9 cellular contexts compared by ENCODE assay signal in genomic region chr13:38763446-38764381, GRCh38.
DNase-seq lines count a peak whose midpoint lies in the region; ATAC-seq and TF ChIP-seq lines count a peak whose summit lies in the region.
"Had no signal": no experiment of that assay in that cellular context is flagged by ENCODE, and none has a peak within 500 bp of the region (broad histone marks: within the 10 kb centered on the region; RNA-seq: fewer than 3 reads in every experiment).

No MANE protein-coding gene starts in this region.

- no peaks in the 10 kb centered on the region for H3K79me1 ChIP-seq in neuronal stem cell (ENCODE audit: low read depth, low read length)

- no CpG with 5 or more reads among the region's 7 CpGs for WGBS in neuronal stem cell (ENCODE audit: extremely low coverage in 2 of 2, insufficient read length in 2 of 2, insufficient replicate concordance in 1 of 2), 2 donors

- peak overlapping the region; percentile 53 for H3K27ac ChIP-seq in neuronal stem cell (replicated peaks; ENCODE audit: low read length)

- no peak overlapping the region for H2BK120ac ChIP-seq in neuronal stem cell (ENCODE audit: low read depth, low read length)

- DNase-seq in Caco-2 (peak; percentile 57 to 70), H7 (peak; percentile 37), NT2/D1 (ENCODE audit: low read depth, low spot score) (peak; percentile 22), epithelial cell of esophagus (ENCODE audit: low read depth) (peak; percentile 55), neuronal stem cell (ENCODE audit: low spot score) (peak; percentile 61)
- DNase-seq in effector CD8-positive, alpha-beta T cell (lab: John Stamatoyannopoulos, UW): no peak
- no peak for DNase-seq in activated T-cell treated with anti-CD3 and anti-CD28 coated beads, Interleukin-2, amount 50 U/mL, for 4 hours

- H3K4me2 ChIP-seq in neuronal stem cell (ENCODE audit: insufficient read depth, low read length, poor library complexity, severe bottlenecking): peak overlapping the region; percentile 43

- peaks cover 29% of the 10 kb centered on the region for H3K4me1 Mint-ChIP-seq in Caco-2 (ENCODE audit: low read depth, unreplicated experiment)
- H3K4me1 Mint-ChIP-seq in activated T-cell treated with anti-CD3 and anti-CD28 coated beads, Interleukin-2, amount 50 U/mL, for 4 hours (ENCODE audit: low read depth): no peaks in the 10 kb centered on the region
- H3K4me1 Mint-ChIP-seq: IgD-negative memory B cell had no signal

- peaks cover 17% of the 10 kb centered on the region for H3K4me1 ChIP-seq in Caco-2
- H3K4me1 ChIP-seq in NT2/D1 (ENCODE audit: insufficient read depth, insufficient read length): no peaks in the 10 kb centered on the region
- peaks cover 4% of the 10 kb centered on the region in 2 donors for H3K4me1 ChIP-seq in neuronal stem cell (ENCODE audit: control insufficient read depth in 2 of 2, insufficient read depth in 1 of 2, low read depth in 1 of 2, low read length in 2 of 2)

- H3K27ac Mint-ChIP-seq in Caco-2 (ENCODE audit: unreplicated experiment): peak overlapping the region; percentile 29
- H3K27ac Mint-ChIP-seq: IgD-negative memory B cell had no signal

- peaks cover 44% of the 10 kb centered on the region for H3K36me3 Mint-ChIP-seq in Caco-2 (ENCODE audit: insufficient read depth, unreplicated experiment)
- H3K36me3 Mint-ChIP-seq in activated T-cell treated with anti-CD3 and anti-CD28 coated beads, Interleukin-2, amount 50 U/mL, for 4 hours (ENCODE audit: insufficient read depth): no peaks in the 10 kb centered on the region
- H3K36me3 Mint-ChIP-seq: IgD-negative memory B cell had no signal

- H3K27me3 ChIP-seq in Caco-2 (replicated peaks; ENCODE audit: control insufficient read depth, insufficient read depth, low read length) (no peaks in the 10 kb centered on the region), H7 (ENCODE audit: control insufficient read depth, insufficient read depth, low read length) (no peaks in the 10 kb centered on the region), NT2/D1 (ENCODE audit: insufficient read depth, insufficient read length) (no peaks in the 10 kb centered on the region), neuronal stem cell (ENCODE audit: control insufficient read depth in 3 of 3, insufficient read depth in 3 of 3, low read depth in 1 of 3, low read length in 3 of 3) (no peaks in the 10 kb centered on the region)

- H2AK5ac ChIP-seq in neuronal stem cell (ENCODE audit: low read depth, low read length): no peak overlapping the region

- H3K36me3 ChIP-seq in Caco-2 (ENCODE audit: control insufficient read depth, insufficient read depth, low read length) (no peaks in the 10 kb centered on the region), H7 (replicated peaks; ENCODE audit: control insufficient read depth, insufficient read depth, low read length) (no peaks in the 10 kb centered on the region), NT2/D1 (ENCODE audit: insufficient read depth, insufficient read length, low read length) (no peaks in the 10 kb centered on the region), neuronal stem cell (replicated peaks in 1 of 2; ENCODE audit: control insufficient read depth in 2 of 2, insufficient read depth in 2 of 2, low read length in 2 of 2) (no peaks in the 10 kb centered on the region)

- peak; percentile 72 to 76 for TF ChIP-seq CTCF in Caco-2 (IDR thresholded peaks at IDR 0.05; ENCODE audit: insufficient read depth in 1 of 2, low read depth in 1 of 2, low read length in 1 of 2, severe bottlenecking in 1 of 2, unreplicated experiment in 1 of 2)
- TF ChIP-seq CTCF in epithelial cell of esophagus (IDR thresholded peaks at IDR 0.05; ENCODE audit: insufficient read depth, low read depth, low read length, missing control alignments): peak; percentile 81

- CTCF ChIA-PET in Caco-2 (lab: Charles Lee): interaction anchor here (0.6 to 3.0 kb wide), 5 partner anchors 10 to 129 kb away, joined by 3 to 20 read pairs (median 3); partner anchors contain the start of gene FREM2

- no peak overlapping the region for H3K23ac ChIP-seq in neuronal stem cell (ENCODE audit: low read depth, low read length, poor library complexity)

- H4K8ac ChIP-seq in neuronal stem cell (ENCODE audit: low read depth, low read length): no peak overlapping the region

- H3K4me3 ChIP-seq in Caco-2 (ENCODE audit: low read depth, low read length): 0 out of 2 replicates have a peak overlapping the region, but pooled peaks have one; percentile 9
- H3K4me3 ChIP-seq in H7 (ENCODE audit: insufficient read depth, low read depth, low read length): no peak overlapping the region
- H3K4me3 ChIP-seq in NT2/D1 (ENCODE audit: insufficient read length, low read depth): no peak overlapping the region
- no peak overlapping the region for H3K4me3 ChIP-seq in epithelial cell of esophagus (ENCODE audit: low read length)
- no peak overlapping the region for H3K4me3 ChIP-seq in neuronal stem cell (ENCODE audit: low read length in 2 of 2)

- H3K9me3 ChIP-seq in Caco-2: no peaks in the 10 kb centered on the region
- H3K9me3 ChIP-seq in NT2/D1 (ENCODE audit: insufficient read depth, low read length): no peaks in the 10 kb centered on the region
- H3K9me3 ChIP-seq in neuronal stem cell (replicated peaks in 1 of 2; ENCODE audit: control insufficient read depth in 2 of 2, insufficient read depth in 1 of 2, low read depth in 1 of 2, low read length in 2 of 2): no peaks in the 10 kb centered on the region

- H3K14ac ChIP-seq in neuronal stem cell (ENCODE audit: low read length): no peak overlapping the region

- H3K9me3 Mint-ChIP-seq in Caco-2 (ENCODE audit: unreplicated experiment): no peaks in the 10 kb centered on the region
- H3K9me3 Mint-ChIP-seq in activated T-cell treated with anti-CD3 and anti-CD28 coated beads, Interleukin-2, amount 50 U/mL, for 4 hours: no peaks in the 10 kb centered on the region
- H3K9me3 Mint-ChIP-seq: IgD-negative memory B cell had no signal

- POLR2A ChIA-PET in Caco-2 (lab: Charles Lee): interaction anchor here (0.7 kb wide), 1 partner anchor 1760 kb away, joined by 4 read pairs; no protein-coding TSS in a partner anchor

- H3K9ac ChIP-seq in NT2/D1 (ENCODE audit: insufficient read length, low read depth) (no peak overlapping the region), neuronal stem cell (ENCODE audit: low read depth, low read length, poor library complexity) (no peak overlapping the region)

- BruUV-seq in Caco-2 (replicated peaks; lab: Mats Ljungman, UMichigan): no TSS peak

- no peak overlapping the region for H2BK15ac ChIP-seq in neuronal stem cell (ENCODE audit: low read length)

- ATAC-seq in GM21576 (IDR thresholded peaks at IDR 0.05; ENCODE audit: unreplicated experiment): no peak
- no peak for ATAC-seq in activated T-cell treated with anti-CD3 and anti-CD28 coated beads, Interleukin-2, amount 50 U/mL, for 4 hours

- no peak overlapping the region for H2BK5ac ChIP-seq in neuronal stem cell (ENCODE audit: low read length)

- no peak overlapping the region for H3K18ac ChIP-seq in neuronal stem cell (ENCODE audit: low read length)

- no peak overlapping the region for H3K4ac ChIP-seq in neuronal stem cell (ENCODE audit: low read length)

- intact Hi-C loops in Caco-2 (cut with micrococcal nuclease; ENCODE audit: unreplicated experiment): loop anchor here (1.0 to 5.0 kb wide), 6 partner anchors 77 to 186 kb away; no protein-coding TSS in a partner anchor

- H2BK12ac ChIP-seq in neuronal stem cell (ENCODE audit: low read length): no peak overlapping the region

- H3K4me3 Mint-ChIP-seq in Caco-2 (ENCODE audit: unreplicated experiment): peak overlapping the region; percentile 64
- no peak overlapping the region for H3K4me3 Mint-ChIP-seq in activated T-cell treated with anti-CD3 and anti-CD28 coated beads, Interleukin-2, amount 50 U/mL, for 4 hours
- H3K4me3 Mint-ChIP-seq: IgD-negative memory B cell had no signal

- peak overlapping the region; percentile 77 for H2AFZ ChIP-seq in neuronal stem cell (ENCODE audit: low read length)

- no peaks in the 10 kb centered on the region for H3K27me3 Mint-ChIP-seq in Caco-2 (ENCODE audit: insufficient read depth, unreplicated experiment)
- H3K27me3 Mint-ChIP-seq in activated T-cell treated with anti-CD3 and anti-CD28 coated beads, Interleukin-2, amount 50 U/mL, for 4 hours (ENCODE audit: low read depth): peaks cover 1% of the 10 kb centered on the region

- H4K91ac ChIP-seq in neuronal stem cell (ENCODE audit: low read depth, low read length, poor library complexity): no peak overlapping the region

Comparison
In these comparisons a context has a peak if more than half of its experiments do, and no peak if none do; other contexts are left out.
1. DNase-seq: peak in Caco-2 (2 of 2), H7 (single experiment), NT2/D1 (single experiment), epithelial cell of esophagus (single experiment) and neuronal stem cell (single experiment); none in effector CD8-positive, alpha-beta T cell (single experiment) and activated T-cell treated with anti-CD3 and anti-CD28 coated beads, Interleukin-2, amount 50 U/mL, for 4 hours (single experiment).